Comparison of ENCODE assay signal across 8 cellular contexts in the genomic region with DNA sequence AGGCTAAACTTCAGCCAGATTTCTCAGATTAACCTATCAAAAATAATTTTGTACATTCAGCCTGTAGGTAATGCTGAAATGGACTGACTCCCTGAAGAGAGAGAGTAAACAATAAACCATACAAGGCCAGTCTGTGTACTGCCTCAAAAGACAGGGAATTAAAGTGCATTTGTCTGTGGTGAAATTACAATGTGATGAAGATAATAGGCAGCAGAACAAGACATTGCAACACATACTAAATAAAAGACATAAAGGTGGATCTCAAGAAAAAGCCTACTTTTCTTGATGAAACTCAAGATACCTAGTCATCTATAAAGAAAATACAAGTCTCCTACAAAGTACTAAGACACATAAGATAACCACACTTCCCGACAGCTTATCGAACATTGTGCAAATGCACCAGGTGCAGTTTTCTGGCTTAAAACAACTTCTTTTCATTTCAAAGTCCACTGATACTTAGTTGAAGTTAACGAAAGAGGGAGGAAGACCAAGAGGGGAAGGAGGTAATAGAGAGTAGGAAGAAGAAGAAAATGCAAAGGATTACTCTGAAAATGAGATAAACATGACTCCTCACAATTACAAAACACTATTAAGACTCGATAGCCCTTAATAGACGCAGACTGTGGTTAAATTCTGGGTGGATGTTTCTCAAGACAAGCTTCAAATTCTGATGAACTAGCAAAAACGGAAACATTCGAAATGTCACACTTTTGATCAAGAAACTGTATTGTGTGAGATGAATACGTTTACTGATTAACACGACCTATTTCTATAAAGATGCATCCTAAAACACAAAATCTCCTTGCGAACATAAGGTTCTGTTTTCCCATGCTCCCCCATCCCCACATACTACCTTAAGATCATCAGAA. TPM values are rescaled to one million over a fixed set of nuclear protein-coding genes. Genes with fewer than 3 reads are reported as not detected.
DNase-seq lines count a peak whose midpoint lies in the region; ATAC-seq, FAIRE-seq and TF ChIP-seq lines count a peak whose summit lies in the region.

No MANE protein-coding gene starts in this region.

- H3K27ac ChIP-seq in CD4-positive, alpha-beta memory T cell (ENCODE audit: low read depth, low read length): peak overlapping the region; percentile 75

- H3K4me3 ChIP-seq in CD4-positive, alpha-beta memory T cell (ENCODE audit: low read length in 2 of 2): peak overlapping the region; percentile 7 to 89
- H3K4me3 ChIP-seq in NB4 (ENCODE audit: low read depth, low read length) (peak overlapping the region; percentile 79), bronchial epithelial cell (ENCODE audit: low read depth, low read length) (peak overlapping the region; percentile 86)

- no peaks in the 10 kb centered on the region for H3K27me3 ChIP-seq in CD4-positive, alpha-beta memory T cell (ENCODE audit: insufficient read depth, low read length)
- no peaks in the 10 kb centered on the region for H3K27me3 ChIP-seq in bronchial epithelial cell (ENCODE audit: control insufficient read depth, insufficient read depth, low read length)

- CTCF ChIA-PET in CD4-positive, alpha-beta memory T cell (lab: Charles Lee; ENCODE audit: partially characterized antibody): interaction anchor here (0.6 to 1.3 kb wide), 2 partner anchors 62 to 1102 kb away, joined by 3 to 4 read pairs; no protein-coding TSS in a partner anchor

- H3K27me3 Mint-ChIP-seq in CD4-positive, alpha-beta memory T cell: no peaks in the 10 kb centered on the region
- no peaks in the 10 kb centered on the region for H3K27me3 Mint-ChIP-seq in natural killer cell (ENCODE audit: low read depth in 2 of 2)

- H3K36me3 Mint-ChIP-seq in CD4-positive, alpha-beta memory T cell: peaks cover 5 to 39% of the 10 kb centered on the region in 2 donors
- peaks cover 2% of the 10 kb centered on the region for H3K36me3 Mint-ChIP-seq in natural killer cell

- H3K4me1 ChIP-seq in CD4-positive, alpha-beta memory T cell (ENCODE audit: insufficient read depth, low read length): peaks cover 65% of the 10 kb centered on the region

- no peaks in the 10 kb centered on the region for H3K9me3 ChIP-seq in CD4-positive, alpha-beta memory T cell (ENCODE audit: control insufficient read depth in 1 of 2, low read length in 2 of 2)

- TF ChIP-seq CTCF in NB4 (IDR thresholded peaks at IDR 0.05; ENCODE audit: low read depth, low read length) (no peak), bronchial epithelial cell (IDR thresholded peaks at IDR 0.05; ENCODE audit: insufficient read depth, low read length, severe bottlenecking) (no peak), natural killer cell (IDR thresholded peaks at IDR 0.05) (no peak)

- peaks cover 42 to 74% (median 58%) of the 10 kb centered on the region in 4 donors for H3K4me1 Mint-ChIP-seq in CD4-positive, alpha-beta memory T cell
- peaks cover 57 to 58% of the 10 kb centered on the region in 2 donors for H3K4me1 Mint-ChIP-seq in natural killer cell

- H3K9me3 Mint-ChIP-seq in CD4-positive, alpha-beta memory T cell: peaks cover 0 to 2% (median 0%) of the 10 kb centered on the region in 8 donors
- no peaks in the 10 kb centered on the region for H3K9me3 Mint-ChIP-seq in natural killer cell

- H3K36me3 ChIP-seq in CD4-positive, alpha-beta memory T cell (ENCODE audit: insufficient read depth, low read length): peaks cover 10% of the 10 kb centered on the region
- H3K36me3 ChIP-seq in bronchial epithelial cell (ENCODE audit: control insufficient read depth, insufficient read depth, low read length): peaks cover 4% of the 10 kb centered on the region

- no peak for TF ChIP-seq POLR2A in NB4 (IDR thresholded peaks at IDR 0.05; ENCODE audit: extremely low read depth, insufficient read length)

- H3K4me3 Mint-ChIP-seq in CD4-positive, alpha-beta memory T cell: peak overlapping the region; percentile 75 to 93 (median 91)
- H3K4me3 Mint-ChIP-seq in natural killer cell: peak overlapping the region; percentile 78

- no peak for ATAC-seq in natural killer cell

- no peak for DNase-seq in CD4-positive, alpha-beta memory T cell
- peak; percentile 31 for DNase-seq in NB4 (ENCODE audit: low read depth)
- peak; percentile 17 for DNase-seq in bronchial epithelial cell (ENCODE audit: low read depth)
- DNase-seq in natural killer cell: no peak
- DNase-seq in SKM-1 treated with dmso at 0.1 percent for 144 hours (lab: John Stamatoyannopoulos, UW; ENCODE audit: unreplicated experiment): no peak
- DNase-seq in SHP77 treated with DMSO at 0.1 percent for 48 hours (lab: John Stamatoyannopoulos, UW): no peak
- DNase-seq in iPS-NIHi11 (ENCODE audit: low spot score): no peak
- no peak for DNase-seq in OCI-M2 (lab: John Stamatoyannopoulos, UW; ENCODE audit: unreplicated experiment)

- POLR2A ChIA-PET in CD4-positive, alpha-beta memory T cell (lab: Charles Lee; ENCODE audit: partially characterized antibody): interaction anchor here (1.0 to 1.1 kb wide), 2 partner anchors 12 to 26 kb away, joined by 3 to 6 read pairs; no protein-coding TSS in a partner anchor

- FAIRE-seq in bronchial epithelial cell (lab: Jason Lieb, UNC): no peak

- peak overlapping the region; percentile 26 to 97 (median 94) for H3K27ac Mint-ChIP-seq in CD4-positive, alpha-beta memory T cell
- peak overlapping the region; percentile 64 to 98 for H3K27ac Mint-ChIP-seq in natural killer cell

- intact Hi-C loops in CD4-positive, alpha-beta memory T cell (cut with micrococcal nuclease): loop anchor here (5.0 kb wide), 1 partner anchor 60 kb away; no protein-coding TSS in a partner anchor
- intact Hi-C loops in natural killer cell (cut with micrococcal nuclease): loop anchor here (2.0 kb wide), 1 partner anchor 63 kb away; no protein-coding TSS in a partner anchor

RNA-seq across cellular contexts. Expression of a gene that starts 2.0 kb away (rescaled TPM):
- 100 to 1,000 TPM; 115 to 124 TPM for total RNA-seq in CD4-positive, alpha-beta memory T cell
- 100 to 1,000 TPM; 181 to 194 TPM for polyA plus RNA-seq in CD4-positive, alpha-beta memory T cell
- total RNA-seq in bronchial epithelial cell (70.8 and 84.0 TPM in 2 replicates), natural killer cell (100 to 1,000 TPM; 126 to 134 (median 128) TPM)

RNA-seq across cellular contexts. Expression of a gene that starts 27.6 kb away (rescaled TPM):
- total RNA-seq in CD4-positive, alpha-beta memory T cell: 10 to 100 TPM; 11.0 to 11.9 TPM
- polyA plus RNA-seq in CD4-positive, alpha-beta memory T cell: 1 to 10 TPM; 1.7 to 3.5 TPM
- 29.0 and 35.7 TPM in 2 replicates for total RNA-seq in bronchial epithelial cell
- 1 to 10 TPM; 4.5 to 7.8 (median 5.7) TPM for total RNA-seq in natural killer cell

Comparison
In these comparisons a context has a peak if more than half of its experiments do, and no peak if none do; other contexts are left out.
1. DNase-seq: peak in NB4 (single experiment) and bronchial epithelial cell (single experiment); none in CD4-positive, alpha-beta memory T cell (0 of 5), natural killer cell (single experiment), SKM-1 treated with dmso at 0.1 percent for 144 hours (single experiment), SHP77 treated with DMSO at 0.1 percent for 48 hours (single experiment), iPS-NIHi11 (single experiment) and OCI-M2 (single experiment).
2. Peak in every context shown above with its lines, with median percentiles within 50 percentile points of each other: H3K4me3 ChIP-seq.